Comparison of ENCODE assay signal across 21 cellular contexts in genomic region chr10:12455774-12456173, GRCh38.
A peak's percentile ranks its signal among the peaks of the same experiment; 100 is the strongest.
DNase-seq lines count a peak whose midpoint lies in the region; ATAC-seq, FAIRE-seq and TF ChIP-seq lines count a peak whose summit lies in the region.
"Had no signal": no experiment of that assay in that cellular context is flagged by ENCODE, and none has a peak within 500 bp of the region (broad histone marks: within the 10 kb centered on the region; RNA-seq: fewer than 3 reads in every experiment).

No MANE protein-coding gene starts in this region.

- POLR2A ChIA-PET in A673 (lab: Charles Lee; ENCODE audit: low non-redundant PET): no interaction called here
- POLR2A ChIA-PET in HCT116 (lab: Charles Lee): no interaction called here

- peak; percentile 9; the same call in 1 of the 2 replicates for TF ChIP-seq RAD21 in HCT116 (IDR thresholded peaks at IDR 0.05; ENCODE audit: low read depth)

- no peaks in the 10 kb centered on the region for H3K9me3 Mint-ChIP-seq in mesothelial cell of epicardium
- H3K9me3 Mint-ChIP-seq: activated CD4-positive, alpha-beta memory T cell treated with anti-CD3 and anti-CD28 coated beads, Interleukin-2, amount 10 ng/mL, durations not matched to agents 7 days and 5 days; activated T-cell treated with anti-CD3 and anti-CD28 coated beads, Interleukin-2, amount 50 U/mL, for 4 hours; naive thymus-derived CD4-positive, alpha-beta T cell had no signal

- H3K27me3 Mint-ChIP-seq in mesothelial cell of epicardium (ENCODE audit: low read depth): peaks cover 1% of the 10 kb centered on the region
- H3K27me3 Mint-ChIP-seq: activated CD4-positive, alpha-beta memory T cell treated with anti-CD3 and anti-CD28 coated beads, Interleukin-2, amount 10 ng/mL, durations not matched to agents 7 days and 5 days; activated naive CD8-positive, alpha-beta T cell; progenitor cell of endocrine pancreas had no signal

- H3K79me2 ChIP-seq in HCT116 (ENCODE audit: insufficient read depth, low read length): 0 out of 2 replicates have a peak, but pooled peaks cover 4% of the 10 kb centered on the region

- H3K4me3 Mint-ChIP-seq in mesothelial cell of epicardium: no peak overlapping the region
- H3K4me3 Mint-ChIP-seq: activated CD4-positive, alpha-beta memory T cell treated with anti-CD3 and anti-CD28 coated beads, Interleukin-2, amount 10 ng/mL, durations not matched to agents 7 days and 5 days; activated naive CD8-positive, alpha-beta T cell; activated T-cell treated with anti-CD3 and anti-CD28 coated beads, Interleukin-2, amount 50 U/mL, for 4 hours; naive thymus-derived CD4-positive, alpha-beta T cell had no signal

- no peaks in the 10 kb centered on the region for H3K9me2 ChIP-seq in HCT116 (ENCODE audit: insufficient read depth)

- no peaks in the 10 kb centered on the region for H3K9me3 ChIP-seq in A673 (ENCODE audit: low read depth, low read length, poor library complexity, severe bottlenecking)
- H3K9me3 ChIP-seq in HCT116 (ENCODE audit: control insufficient read depth in 1 of 2, insufficient read depth in 1 of 2, low read depth in 1 of 2, low read length in 2 of 2): no peaks in the 10 kb centered on the region
- no peaks in the 10 kb centered on the region for H3K9me3 ChIP-seq in mucosa of descending colon
- H3K9me3 ChIP-seq: MG63, vagina had no signal

- no peak for TF ChIP-seq CTCF in A673 (conservative IDR thresholded peaks at IDR 0.05; ENCODE audit: low read depth, low read length)
- TF ChIP-seq CTCF in HCT116 (IDR thresholded peaks at IDR 0.05 in 2 of 3, conservative IDR thresholded peaks at IDR 0.05 in 1 of 3; ENCODE audit: borderline replicate concordance in 1 of 3, insufficient read depth in 1 of 3, low read depth in 2 of 3, low read length in 2 of 3): no peak
- TF ChIP-seq CTCF in bronchial epithelial cell (IDR thresholded peaks at IDR 0.05; ENCODE audit: insufficient read depth, low read length, severe bottlenecking): no peak
- TF ChIP-seq CTCF in mucosa of descending colon (IDR thresholded peaks at IDR 0.05): no peak
- TF ChIP-seq CTCF in mesothelial cell of epicardium (IDR thresholded peaks at IDR 0.05; ENCODE audit: unreplicated experiment): no peak

- peaks cover 24% of the 10 kb centered on the region for H3K4me1 ChIP-seq in A673 (ENCODE audit: insufficient read depth, low read length, poor library complexity, severe bottlenecking)
- H3K4me1 ChIP-seq in HCT116 (ENCODE audit: control insufficient read depth in 1 of 2, insufficient read depth in 2 of 2, low read length in 2 of 2): peaks cover 10 to 40% of the 10 kb centered on the region in 2 experiments
- H3K4me1 ChIP-seq in mucosa of descending colon (ENCODE audit: low read depth): peaks cover 23% of the 10 kb centered on the region

- DNase-seq in A673 (ENCODE audit: low spot score) (peak; percentile 44), HCT116 (ENCODE audit: low read depth, low spot score) (no peak), bronchial epithelial cell (ENCODE audit: low read depth) (peak; percentile 43), mucosa of descending colon (peak in 1 of 3 donors; percentile 57), mesothelial cell of epicardium (ENCODE audit: low spot score in 2 of 2, unreplicated experiment in 2 of 2) (no peak), AG08395 (ENCODE audit: low spot score) (no peak)
- DNase-seq in stimulated activated CD4-positive, alpha-beta T cell treated with anti-CD3 and anti-CD28 coated beads, Interleukin-4, amount 100 ng/mL, for 1 hour: no peak
- DNase-seq: activated CD4-positive, alpha-beta memory T cell treated with anti-CD3 and anti-CD28 coated beads, Interleukin-2, amount 10 ng/mL, durations not matched to agents 7 days and 5 days; activated T-cell treated with anti-CD3 and anti-CD28 coated beads, Interleukin-2, amount 50 U/mL, for 4 hours; foreskin melanocyte; H7; MG63; naive thymus-derived CD4-positive, alpha-beta T cell; NCI-H82; stimulated activated CD4-positive, alpha-beta T cell treated with anti-CD3 and anti-CD28 coated beads, Interleukin-12 subunit alpha, Interleukin-12 subunit beta, amount 100 ng/mL, for 4 hours; stimulated activated naive CD4-positive, alpha-beta T cell treated with Interleukin-2 at 50 U/mL for 16 hours had no signal

- BruUV-seq in A673 (replicated peaks; lab: Mats Ljungman, UMichigan): no TSS peak
- no TSS peak for BruUV-seq in HCT116 (replicated peaks; lab: Mats Ljungman, UMichigan)

- no peak overlapping the region for H3K4me3 ChIP-seq in A673 (ENCODE audit: low read depth, low read length, poor library complexity, severe bottlenecking)
- H3K4me3 ChIP-seq in HCT116 (replicated peaks in 1 of 2; ENCODE audit: low read depth in 1 of 2, low read length in 2 of 2): peak overlapping the region in 1 of 2 experiments; percentile 32; a peak in 2 of 4 replicates
- H3K4me3 ChIP-seq in bronchial epithelial cell (ENCODE audit: low read depth, low read length): no peak overlapping the region
- H3K4me3 ChIP-seq in mucosa of descending colon: no peak overlapping the region
- H3K4me3 ChIP-seq: cardiac muscle cell, MG63, vagina had no signal

- intact Hi-C loops in A673 (cut with micrococcal nuclease; ENCODE audit: unreplicated experiment): no loop called here
- intact Hi-C loops in HCT116 (cut with micrococcal nuclease): no loop called here
- intact Hi-C loops in mucosa of descending colon (cut with DNase I, micrococcal nuclease): no loop called here

- ATAC-seq in HCT116 (no peak), mucosa of descending colon (peak; percentile 90), GM21619 (IDR thresholded peaks at IDR 0.05; ENCODE audit: unreplicated experiment) (no peak)
- ATAC-seq: activated T-cell treated with anti-CD3 and anti-CD28 coated beads, Interleukin-2, amount 50 U/mL, for 4 hours; naive thymus-derived CD4-positive, alpha-beta T cell had no signal

- no peak overlapping the region for H2AFZ ChIP-seq in HCT116 (ENCODE audit: low read depth, low read length, poor library complexity, severe bottlenecking)

- H3K4me2 ChIP-seq in HCT116 (ENCODE audit: low read length): peak overlapping the region; percentile 77

- CTCF ChIA-PET in A673 (lab: Charles Lee): no interaction called here
- CTCF ChIA-PET in HCT116 (lab: Charles Lee): no interaction called here

- no peak for FAIRE-seq in bronchial epithelial cell (lab: Jason Lieb, UNC)

- TF ChIP-seq POLR2A in HCT116 (IDR thresholded peaks at IDR 0.05; ENCODE audit: borderline replicate concordance, extremely low read depth, insufficient read depth, insufficient read length): no peak

- H3K4me1 Mint-ChIP-seq in mesothelial cell of epicardium: peaks cover 13% of the 10 kb centered on the region

- H3K27ac ChIP-seq in A673 (ENCODE audit: low read depth, low read length, poor library complexity, severe bottlenecking) (no peak overlapping the region), HCT116 (ENCODE audit: low read depth, low read length) (no peak overlapping the region)
- H3K27ac ChIP-seq: cardiac muscle cell, vagina had no signal

- H4K20me1 ChIP-seq in HCT116 (ENCODE audit: insufficient read depth): no peaks in the 10 kb centered on the region

- H3K36me3 Mint-ChIP-seq in mesothelial cell of epicardium: no peaks in the 10 kb centered on the region

- RAD21 ChIA-PET in HCT116 (lab: Charles Lee; ENCODE audit: low non-redundant PET in 1 of 2, low total read pairs in 2 of 2, uncharacterized antibody in 2 of 2, unreplicated experiment in 2 of 2): no interaction called here

- no peaks in the 10 kb centered on the region for H3K36me3 ChIP-seq in A673 (ENCODE audit: insufficient read depth, low read length, poor library complexity, severe bottlenecking)
- H3K36me3 ChIP-seq in HCT116 (ENCODE audit: control insufficient read depth in 1 of 2, insufficient read depth in 2 of 2, low read length in 2 of 2): no peaks in the 10 kb centered on the region
- H3K36me3 ChIP-seq in bronchial epithelial cell (ENCODE audit: control insufficient read depth, insufficient read depth, low read length): no peaks in the 10 kb centered on the region
- H3K36me3 ChIP-seq in mucosa of descending colon (ENCODE audit: low read depth): no peaks in the 10 kb centered on the region
- H3K36me3 ChIP-seq: cardiac muscle cell, MG63, vagina had no signal

- no peak overlapping the region for H3K27ac Mint-ChIP-seq in mesothelial cell of epicardium
- H3K27ac Mint-ChIP-seq: activated CD4-positive, alpha-beta memory T cell treated with anti-CD3 and anti-CD28 coated beads, Interleukin-2, amount 10 ng/mL, durations not matched to agents 7 days and 5 days; activated naive CD8-positive, alpha-beta T cell; naive thymus-derived CD4-positive, alpha-beta T cell; progenitor cell of endocrine pancreas had no signal

- no peaks in the 10 kb centered on the region for H3K27me3 ChIP-seq in A673 (replicated peaks; ENCODE audit: insufficient read depth, low read depth, low read length, poor library complexity)
- H3K27me3 ChIP-seq in HCT116 (ENCODE audit: insufficient read depth, low read length): no peaks in the 10 kb centered on the region
- H3K27me3 ChIP-seq in bronchial epithelial cell (ENCODE audit: control insufficient read depth, insufficient read depth, low read length): no peaks in the 10 kb centered on the region
- H3K27me3 ChIP-seq: cardiac muscle cell, MG63, vagina had no signal

- peak overlapping the region; percentile 23; the same call in 1 of the 2 replicates for H3K9ac ChIP-seq in HCT116 (ENCODE audit: low read length)

TF ChIP-seq in HCT116, 20 proteins besides CTCF, POLR2A, EP300 and RAD21 (continues in another document):
- TF ChIP-seq CEBPB (IDR thresholded peaks at IDR 0.05; ENCODE audit: low read depth) (no peak), TCF7L2 (IDR thresholded peaks at IDR 0.05; ENCODE audit: borderline replicate concordance, extremely low read depth, insufficient read depth, insufficient read length) (no peak), POLR2AphosphoS5 (IDR thresholded peaks at IDR 0.05; ENCODE audit: low read depth, low read length) (no peak), SIN3A (IDR thresholded peaks at IDR 0.05; ENCODE audit: low read depth) (no peak), FOSL1 (IDR thresholded peaks at IDR 0.05; ENCODE audit: low read depth) (0 out of 2 replicates have a peak, but pooled peaks have one; percentile 16), EZH2phosphoT487 (IDR thresholded peaks at IDR 0.05; ENCODE audit: borderline replicate concordance) (no peak), CBX3 (IDR thresholded peaks at IDR 0.05; ENCODE audit: low read depth) (peak; percentile 46; the same call in 1 of the 2 replicates)

Comparison
In these comparisons a context has a peak if more than half of its experiments do, and no peak if none do; other contexts are left out.
1. DNase-seq: peak in A673 (single experiment) and bronchial epithelial cell (single experiment); none in HCT116 (single experiment), mesothelial cell of epicardium (0 of 2), AG08395 (single experiment) and stimulated activated CD4-positive, alpha-beta T cell treated with anti-CD3 and anti-CD28 coated beads, Interleukin-4, amount 100 ng/mL, for 1 hour (single experiment).